In the genomic region with DNA sequence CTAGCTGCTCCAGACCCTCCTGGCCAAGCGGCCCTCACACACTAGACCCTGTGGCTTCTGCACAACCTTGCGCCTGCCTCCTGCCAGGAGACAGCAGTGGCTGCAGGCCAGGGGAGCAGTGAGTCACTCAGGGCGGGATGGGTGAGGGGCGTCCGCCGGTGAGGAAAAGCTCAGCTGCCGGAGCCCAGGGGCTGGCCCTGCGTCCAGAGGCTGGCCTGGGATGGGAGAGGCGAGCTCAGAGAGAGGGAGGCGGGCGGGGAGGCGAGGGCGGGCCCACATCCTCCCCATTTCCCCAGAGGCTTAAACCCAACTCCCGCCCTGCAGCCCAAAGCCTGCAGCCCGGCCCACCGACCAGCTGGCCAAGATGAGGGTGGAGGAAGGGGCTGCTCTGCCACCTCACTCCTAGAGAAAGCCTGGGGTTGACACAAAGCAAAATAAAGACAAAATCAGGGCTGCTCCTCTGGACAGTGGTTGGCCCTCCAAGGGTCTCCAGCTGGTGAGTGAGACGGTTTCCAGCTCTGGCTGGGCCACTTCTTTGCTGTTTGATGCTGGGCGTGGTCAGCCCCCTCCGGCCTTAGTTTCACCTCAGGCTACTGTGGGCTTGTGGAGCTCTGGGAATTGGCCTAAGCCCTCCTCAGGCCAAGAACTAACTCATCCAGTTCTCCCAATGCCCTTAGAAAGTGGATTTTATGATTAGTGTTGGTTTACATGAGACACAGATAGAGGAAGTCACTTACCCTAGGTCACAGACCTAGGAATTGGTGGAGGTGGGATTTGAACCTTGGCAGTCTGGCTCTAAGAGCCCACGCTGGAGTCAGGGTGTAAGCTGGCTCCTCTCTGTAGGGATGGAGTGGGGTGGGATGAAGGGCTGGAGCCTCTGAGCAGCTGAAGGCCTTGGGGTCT, we compare ENCODE assay signal across 8 cellular contexts. TPM values are rescaled to one million over a fixed set of nuclear protein-coding genes. Genes with fewer than 3 reads are reported as not detected.
A peak's percentile ranks its signal among the peaks of the same experiment; 100 is the strongest.
DNase-seq lines count a peak whose midpoint lies in the region; ATAC-seq and TF ChIP-seq lines count a peak whose summit lies in the region.

No MANE protein-coding gene starts in this region.

- H3K4me1 ChIP-seq in heart right ventricle = peaks cover 30 to 74% (median 63%) of the 10 kb centered on the region in 9 donors
- H3K4me1 ChIP-seq in skeletal muscle satellite cell (ENCODE audit: control insufficient read depth, insufficient read depth, low read length) = peaks cover 63% of the 10 kb centered on the region

- TF ChIP-seq CTCF in heart right ventricle (IDR thresholded peaks at IDR 0.05) = peak in 1 of 9 donors; percentile 3
- TF ChIP-seq CTCF in progenitor cell of endocrine pancreas (IDR thresholded peaks at IDR 0.05; ENCODE audit: unreplicated experiment) = no peak

- peak overlapping the region; percentile 72 for H3K4me2 ChIP-seq in skeletal muscle satellite cell (ENCODE audit: low read length)

- H3K27me3 ChIP-seq in heart right ventricle = no peaks in the 10 kb centered on the region
- peaks cover 19% of the 10 kb centered on the region for H3K27me3 ChIP-seq in skeletal muscle satellite cell (ENCODE audit: control insufficient read depth, insufficient read depth, low read length)

- H3K27me3 Mint-ChIP-seq in progenitor cell of endocrine pancreas = peaks cover 14% of the 10 kb centered on the region
- H3K27me3 Mint-ChIP-seq in activated CD4-positive, alpha-beta T cell treated with anti-CD3 and anti-CD28 coated beads for 36 hours = no peaks in the 10 kb centered on the region

- CTCF ChIA-PET in activated CD4-positive, alpha-beta T cell treated with anti-CD3 and anti-CD28 coated beads for 36 hours (lab: Charles Lee) = no interaction called here

- H3K36me3 Mint-ChIP-seq in progenitor cell of endocrine pancreas (ENCODE audit: insufficient read depth) = no peaks in the 10 kb centered on the region
- no peaks in the 10 kb centered on the region for H3K36me3 Mint-ChIP-seq in activated CD4-positive, alpha-beta T cell treated with anti-CD3 and anti-CD28 coated beads for 36 hours (ENCODE audit: low read depth)

- DNase-seq in SHP77 treated with DMSO at 0.1 percent for 48 hours (lab: John Stamatoyannopoulos, UW) (peak; percentile 38), heart right ventricle (peak; percentile 85), progenitor cell of endocrine pancreas (ENCODE audit: low spot score, unreplicated experiment) (no peak)
- DNase-seq in activated CD4-positive, alpha-beta T cell treated with anti-CD3 and anti-CD28 coated beads for 36 hours = no peak

- WGBS in heart right ventricle, 2 donors = 46 to 51% methylated on average over 20 of the region's 20 CpGs

- no peaks in the 10 kb centered on the region for H3K9me3 Mint-ChIP-seq in progenitor cell of endocrine pancreas (ENCODE audit: low read depth)
- no peaks in the 10 kb centered on the region for H3K9me3 Mint-ChIP-seq in activated CD4-positive, alpha-beta T cell treated with anti-CD3 and anti-CD28 coated beads for 36 hours (ENCODE audit: low read depth)

- H3K4me3 ChIP-seq in heart right ventricle (peak overlapping the region in 9 of 10 donors; percentile 2 to 54 (median 42)), skeletal muscle satellite cell (ENCODE audit: low read length) (no peak overlapping the region)

- no peaks in the 10 kb centered on the region for H3K9me3 ChIP-seq in heart right ventricle
- no peaks in the 10 kb centered on the region for H3K9me3 ChIP-seq in skeletal muscle satellite cell (replicated peaks; ENCODE audit: low read length)

- no peak overlapping the region for H3K4me3 Mint-ChIP-seq in progenitor cell of endocrine pancreas (ENCODE audit: low read depth)
- H3K4me3 Mint-ChIP-seq in activated CD4-positive, alpha-beta T cell treated with anti-CD3 and anti-CD28 coated beads for 36 hours = no peak overlapping the region

- H3K36me3 ChIP-seq in heart right ventricle (no peaks in the 10 kb centered on the region), skeletal muscle satellite cell (ENCODE audit: insufficient read depth, low read length) (no peaks in the 10 kb centered on the region)

- no peaks in the 10 kb centered on the region for H3K4me1 Mint-ChIP-seq in progenitor cell of endocrine pancreas (ENCODE audit: low read depth)
- peaks cover 3% of the 10 kb centered on the region for H3K4me1 Mint-ChIP-seq in activated CD4-positive, alpha-beta T cell treated with anti-CD3 and anti-CD28 coated beads for 36 hours

- peak overlapping the region; percentile 17 to 81 (median 72) for H3K27ac ChIP-seq in heart right ventricle

- H3K27ac Mint-ChIP-seq in progenitor cell of endocrine pancreas = no peak overlapping the region
- no peak overlapping the region for H3K27ac Mint-ChIP-seq in activated CD4-positive, alpha-beta T cell treated with anti-CD3 and anti-CD28 coated beads for 36 hours

- intact Hi-C loops in heart right ventricle (cut with DNase I) = no loop called here
- intact Hi-C loops in activated CD4-positive, alpha-beta T cell treated with anti-CD3 and anti-CD28 coated beads for 36 hours (cut with DNase I, micrococcal nuclease) = no loop called here

- ATAC-seq in GM18502 (IDR thresholded peaks at IDR 0.05; ENCODE audit: poor library complexity, unreplicated experiment) = peak; percentile 48
- ATAC-seq in HG02610 (IDR thresholded peaks at IDR 0.05; ENCODE audit: unreplicated experiment) = peak; percentile 51
- peak; percentile 68 to 85 (median 78) for ATAC-seq in heart right ventricle
- no peak for ATAC-seq in activated CD4-positive, alpha-beta T cell treated with anti-CD3 and anti-CD28 coated beads for 36 hours
- ATAC-seq in GM19467 (IDR thresholded peaks at IDR 0.05; ENCODE audit: unreplicated experiment) = no peak

- POLR2A ChIA-PET in activated CD4-positive, alpha-beta T cell treated with anti-CD3 and anti-CD28 coated beads for 36 hours (lab: Charles Lee) = no interaction called here

- no peak overlapping the region for H3K9ac ChIP-seq in skeletal muscle satellite cell (ENCODE audit: low read depth, low read length)

RNA-seq across cellular contexts. Expression of gene IQSEC1, which starts 50.6 kb away (rescaled TPM):
- total RNA-seq in heart right ventricle (10 to 100 TPM; 55.9 to 73.9 (median 60.7) TPM), progenitor cell of endocrine pancreas (33.2 and 34.2 TPM in 2 replicates)
- 10 to 100 TPM; 13.1 to 29.7 TPM for polyA plus RNA-seq in heart right ventricle
- total RNA-seq in skeletal muscle satellite cell (2012; rRNA removed) = 12.7 and 19.4 TPM in 2 replicates
- total RNA-seq in activated CD4-positive, alpha-beta T cell treated with anti-CD3 and anti-CD28 coated beads for 36 hours = 10 to 100 TPM; 36.8 to 40.4 TPM

Comparison
In these comparisons a context has a peak if more than half of its experiments do, and no peak if none do; other contexts are left out.
1. ATAC-seq: peak in GM18502 (single experiment), HG02610 (single experiment) and heart right ventricle (8 of 8); none in activated CD4-positive, alpha-beta T cell treated with anti-CD3 and anti-CD28 coated beads for 36 hours (single experiment) and GM19467 (single experiment).
2. DNase-seq: peak in SHP77 treated with DMSO at 0.1 percent for 48 hours (single experiment) and heart right ventricle (2 of 2); none in progenitor cell of endocrine pancreas (single experiment) and activated CD4-positive, alpha-beta T cell treated with anti-CD3 and anti-CD28 coated beads for 36 hours (single experiment).